ENCODE assay signal across 14 cellular contexts in genomic region chr4:109562457-109563237, GRCh38. TPM values are rescaled to one million over a fixed set of nuclear protein-coding genes. Genes with fewer than 3 reads are reported as not detected.
DNase-seq lines count a peak whose midpoint lies in the region; ATAC-seq and TF ChIP-seq lines count a peak whose summit lies in the region.
"Had no signal": no experiment of that assay in that cellular context is flagged by ENCODE, and none has a peak within 500 bp of the region (broad histone marks: within the 10 kb centered on the region; RNA-seq: fewer than 3 reads in every experiment).

No MANE protein-coding gene starts in this region.

- ATAC-seq in omental fat pad (ENCODE audit: low FRiP score) = no peak
- ATAC-seq: GM23338 had no signal

- peaks cover 27% of the 10 kb centered on the region for H3K4me1 ChIP-seq in neural progenitor cell

- no peaks in the 10 kb centered on the region for H3K27me3 Mint-ChIP-seq in activated CD4-positive, alpha-beta T cell treated with anti-CD3 and anti-CD28 coated beads, Interleukin-2, amount 10 ng/mL, durations not matched to agents 24 days and 14 days
- no peaks in the 10 kb centered on the region for H3K27me3 Mint-ChIP-seq in activated naive CD8-positive, alpha-beta T cell treated with anti-CD3 and anti-CD28 coated beads for 36 hours
- peaks cover 5% of the 10 kb centered on the region for H3K27me3 Mint-ChIP-seq in neural progenitor cell (ENCODE audit: insufficient read depth, low read depth)

- peak overlapping the region; percentile 9 for H3K4me2 ChIP-seq in neural progenitor cell

- no peaks in the 10 kb centered on the region for H3K9me3 ChIP-seq in neural progenitor cell (ENCODE audit: low read depth)
- H3K9me3 ChIP-seq: left ventricle myocardium inferior had no signal

- intact Hi-C loops in activated CD4-positive, alpha-beta T cell treated with anti-CD3 and anti-CD28 coated beads, Interleukin-2, amount 10 ng/mL, durations not matched to agents 24 days and 14 days (cut with micrococcal nuclease) = loop anchor here (10.0 kb wide), 1 partner anchor 632 kb away; the partner anchor contains the start of gene ELOVL6

- H3K79me2 ChIP-seq in neural progenitor cell (ENCODE audit: low read depth) = peaks cover 15% of the 10 kb centered on the region

- no peaks in the 10 kb centered on the region for H3K9me3 Mint-ChIP-seq in activated CD4-positive, alpha-beta T cell treated with anti-CD3 and anti-CD28 coated beads, Interleukin-2, amount 10 ng/mL, durations not matched to agents 24 days and 14 days
- H3K9me3 Mint-ChIP-seq in activated naive CD8-positive, alpha-beta T cell treated with anti-CD3 and anti-CD28 coated beads for 36 hours = peaks cover 5% of the 10 kb centered on the region
- no peaks in the 10 kb centered on the region for H3K9me3 Mint-ChIP-seq in neural progenitor cell

- no peak for TF ChIP-seq CTCF in neural progenitor cell (IDR thresholded peaks at IDR 0.05)
- no peak for TF ChIP-seq CTCF in omental fat pad (IDR thresholded peaks at IDR 0.05)

- H3K4me3 Mint-ChIP-seq in activated CD4-positive, alpha-beta T cell treated with anti-CD3 and anti-CD28 coated beads, Interleukin-2, amount 10 ng/mL, durations not matched to agents 24 days and 14 days = peak overlapping the region; percentile 95
- H3K4me3 Mint-ChIP-seq in activated naive CD8-positive, alpha-beta T cell treated with anti-CD3 and anti-CD28 coated beads for 36 hours = peak overlapping the region; percentile 85
- H3K4me3 Mint-ChIP-seq in neural progenitor cell = peak overlapping the region; percentile 11

- peak overlapping the region; percentile 72 for H3K27ac Mint-ChIP-seq in activated CD4-positive, alpha-beta T cell treated with anti-CD3 and anti-CD28 coated beads, Interleukin-2, amount 10 ng/mL, durations not matched to agents 24 days and 14 days
- peak overlapping the region; percentile 2 for H3K27ac Mint-ChIP-seq in activated naive CD8-positive, alpha-beta T cell treated with anti-CD3 and anti-CD28 coated beads for 36 hours
- peak overlapping the region; percentile 15 for H3K27ac Mint-ChIP-seq in neural progenitor cell
- H3K27ac Mint-ChIP-seq: GM23338 had no signal

- H3K4me3 ChIP-seq in neural progenitor cell = no peak overlapping the region
- H3K4me3 ChIP-seq: left ventricle myocardium inferior had no signal

- peaks cover 27% of the 10 kb centered on the region for H3K36me3 Mint-ChIP-seq in activated CD4-positive, alpha-beta T cell treated with anti-CD3 and anti-CD28 coated beads, Interleukin-2, amount 10 ng/mL, durations not matched to agents 24 days and 14 days (ENCODE audit: low read depth)
- H3K36me3 Mint-ChIP-seq in activated naive CD8-positive, alpha-beta T cell treated with anti-CD3 and anti-CD28 coated beads for 36 hours = peaks cover 26% of the 10 kb centered on the region
- peaks cover 6% of the 10 kb centered on the region for H3K36me3 Mint-ChIP-seq in neural progenitor cell

- H3K27me3 ChIP-seq in neural progenitor cell = peaks cover 9% of the 10 kb centered on the region

- peaks cover 15% of the 10 kb centered on the region for H3F3A ChIP-seq in neural progenitor cell (ENCODE audit: low read depth)

- H3K4me1 Mint-ChIP-seq in activated CD4-positive, alpha-beta T cell treated with anti-CD3 and anti-CD28 coated beads, Interleukin-2, amount 10 ng/mL, durations not matched to agents 24 days and 14 days = peaks cover 40% of the 10 kb centered on the region
- peaks cover 54% of the 10 kb centered on the region for H3K4me1 Mint-ChIP-seq in activated naive CD8-positive, alpha-beta T cell treated with anti-CD3 and anti-CD28 coated beads for 36 hours
- peaks cover 27% of the 10 kb centered on the region for H3K4me1 Mint-ChIP-seq in neural progenitor cell

- H4K20me1 ChIP-seq in neural progenitor cell (ENCODE audit: low read depth) = no peaks in the 10 kb centered on the region

- no peak overlapping the region for H2AFZ ChIP-seq in neural progenitor cell (replicated peaks)
- H2AFZ ChIP-seq: GM23338 had no signal

- peak; percentile 68 for DNase-seq in activated CD4-positive, alpha-beta T cell treated with anti-CD3 and anti-CD28 coated beads, Interleukin-2, amount 10 ng/mL, durations not matched to agents 24 days and 14 days
- DNase-seq in activated CD4-positive, alpha-beta T cell treated with anti-CD3 and anti-CD28 coated beads, Interleukin-2, amount 50 U/mL, for 1 hour = no peak
- DNase-seq in NCI-H2227 treated with DMSO at 0.1 percent for 48 hours (lab: John Stamatoyannopoulos, UW) (peak; percentile 25), neural progenitor cell (ENCODE audit: low spot score) (peak; percentile 40), omental fat pad (ENCODE audit: low spot score) (no peak), germinal center (ENCODE audit: low spot score) (no peak)
- no peak for DNase-seq in activated naive CD8-positive, alpha-beta T cell treated with anti-CD3 and anti-CD28 coated beads for 36 hours
- no peak for DNase-seq in stimulated activated naive CD4-positive, alpha-beta T cell treated with Interleukin-2 at 50 U/mL for 16 hours (lab: John Stamatoyannopoulos, UW)
- DNase-seq: ACHN; DMS53; glutamatergic neuron; left ventricle myocardium inferior; stimulated activated CD4-positive, alpha-beta T cell treated with anti-CD3 and anti-CD28 coated beads, Interleukin-12 subunit alpha, Interleukin-12 subunit beta, amount 100 ng/mL, for 4 hours had no signal

- H3K36me3 ChIP-seq in neural progenitor cell = no peaks in the 10 kb centered on the region
- H3K36me3 ChIP-seq: left ventricle myocardium inferior had no signal

- no peak overlapping the region for H3K9ac ChIP-seq in neural progenitor cell

- H3K27ac ChIP-seq in neural progenitor cell = no peak overlapping the region
- H3K27ac ChIP-seq: left ventricle myocardium inferior had no signal

RNA-seq across cellular contexts. Expression of gene MCUB, which starts 2.6 kb away (rescaled TPM):
- total RNA-seq in activated CD4-positive, alpha-beta T cell treated with anti-CD3 and anti-CD28 coated beads, Interleukin-2, amount 10 ng/mL, durations not matched to agents 24 days and 14 days = 43.6 and 46.4 TPM in 2 replicates
- 10 to 100 TPM; 72.7 to 76.1 TPM for total RNA-seq in activated naive CD8-positive, alpha-beta T cell treated with anti-CD3 and anti-CD28 coated beads for 36 hours
- total RNA-seq in neural progenitor cell (ENCODE audit: low replicate concordance) (30.5 and 44.9 TPM in 2 replicates), omental fat pad (10 to 100 TPM; 20.3 to 48.6 (median 26.7) TPM)

Comparison
In these comparisons a context has a peak if more than half of its experiments do, and no peak if none do; other contexts are left out.
1. DNase-seq: peak in activated CD4-positive, alpha-beta T cell treated with anti-CD3 and anti-CD28 coated beads, Interleukin-2, amount 10 ng/mL, durations not matched to agents 24 days and 14 days (single experiment), NCI-H2227 treated with DMSO at 0.1 percent for 48 hours (single experiment) and neural progenitor cell (single experiment); none in activated CD4-positive, alpha-beta T cell treated with anti-CD3 and anti-CD28 coated beads, Interleukin-2, amount 50 U/mL, for 1 hour (single experiment), activated naive CD8-positive, alpha-beta T cell treated with anti-CD3 and anti-CD28 coated beads for 36 hours (single experiment), omental fat pad (single experiment), germinal center (single experiment) and stimulated activated naive CD4-positive, alpha-beta T cell treated with Interleukin-2 at 50 U/mL for 16 hours (single experiment).
2. H3K27ac Mint-ChIP-seq: peak in every context shown above with its lines; median percentile 72 in activated CD4-positive, alpha-beta T cell treated with anti-CD3 and anti-CD28 coated beads, Interleukin-2, amount 10 ng/mL, durations not matched to agents 24 days and 14 days; 15 in neural progenitor cell; 2 in activated naive CD8-positive, alpha-beta T cell treated with anti-CD3 and anti-CD28 coated beads for 36 hours.
3. H3K4me3 Mint-ChIP-seq: peak in every context shown above with its lines; median percentile 95 in activated CD4-positive, alpha-beta T cell treated with anti-CD3 and anti-CD28 coated beads, Interleukin-2, amount 10 ng/mL, durations not matched to agents 24 days and 14 days; 85 in activated naive CD8-positive, alpha-beta T cell treated with anti-CD3 and anti-CD28 coated beads for 36 hours; 11 in neural progenitor cell.